In the genomic region with DNA sequence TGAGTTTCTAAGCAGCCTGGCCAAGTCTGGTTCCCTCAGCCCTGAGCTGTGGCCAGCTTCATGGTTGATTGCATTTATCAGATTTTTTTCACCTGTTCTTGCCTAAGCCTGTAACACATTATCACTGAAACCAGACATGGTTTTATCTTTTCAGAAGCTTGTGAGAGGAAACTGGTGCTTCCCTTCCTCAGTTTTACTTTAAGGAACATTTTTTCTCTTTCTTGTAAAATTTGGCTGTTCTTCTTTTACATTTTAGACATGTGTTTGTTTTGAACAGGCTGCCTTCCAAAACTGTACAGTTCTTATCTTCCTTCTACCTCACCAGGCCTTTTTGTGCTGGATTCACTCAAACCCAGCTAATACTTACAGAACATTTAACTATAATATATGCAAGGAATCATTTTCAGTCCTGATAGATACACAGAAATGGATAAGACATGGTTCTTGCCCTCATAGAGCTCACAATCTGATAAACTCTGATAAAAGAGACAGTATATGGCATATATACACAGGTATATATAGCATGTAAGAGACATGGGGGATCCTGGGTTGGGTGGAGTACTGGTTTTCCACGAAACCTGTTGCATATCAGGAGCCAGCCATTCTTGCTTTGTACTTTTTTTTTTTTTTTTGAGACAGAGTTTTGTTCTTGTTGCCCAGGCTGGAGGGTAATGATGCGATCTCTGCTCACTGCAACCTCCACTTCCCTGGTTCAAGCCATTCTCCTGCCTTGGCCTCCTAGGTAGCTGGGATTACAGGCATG, we compare ENCODE assay signal across 1 cellular context.
TF ChIP-seq lines count a peak whose summit lies in the region.

No MANE protein-coding gene starts in this region.

TF ChIP-seq in K562, 482 proteins besides CTCF, POLR2A, EP300 and RAD21 (continued from another document and continues in another):
- TF ChIP-seq, protein P1, sequence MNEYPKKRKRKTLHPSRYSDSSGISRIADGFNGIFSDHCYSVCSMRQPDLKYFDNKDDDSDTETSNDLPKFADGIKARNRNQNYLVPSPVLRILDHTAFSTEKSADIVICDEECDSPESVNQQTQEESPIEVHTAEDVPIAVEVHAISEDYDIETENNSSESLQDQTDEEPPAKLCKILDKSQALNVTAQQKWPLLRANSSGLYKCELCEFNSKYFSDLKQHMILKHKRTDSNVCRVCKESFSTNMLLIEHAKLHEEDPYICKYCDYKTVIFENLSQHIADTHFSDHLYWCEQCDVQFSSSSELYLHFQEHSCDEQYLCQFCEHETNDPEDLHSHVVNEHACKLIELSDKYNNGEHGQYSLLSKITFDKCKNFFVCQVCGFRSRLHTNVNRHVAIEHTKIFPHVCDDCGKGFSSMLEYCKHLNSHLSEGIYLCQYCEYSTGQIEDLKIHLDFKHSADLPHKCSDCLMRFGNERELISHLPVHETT (CRISPR knock-in tag; conservative IDR thresholded peaks at IDR 0.05 in 1 of 2, IDR thresholded peaks at IDR 0.05 in 1 of 2), result peak in 1 of 2 experiments; percentile 71; a peak in 2 of 4 replicates
- TF ChIP-seq SMARCC2 (IDR thresholded peaks at IDR 0.05; ENCODE audit: low read depth) (peak; percentile 99), EHMT2 (IDR thresholded peaks at IDR 0.05) (no peak), COPS2 (conservative IDR thresholded peaks at IDR 0.05) (no peak), ZKSCAN3 (CRISPR knock-in tag; IDR thresholded peaks at IDR 0.05) (no peak), NONO (IDR thresholded peaks at IDR 0.05; ENCODE audit: low read depth in 2 of 2, low read length in 1 of 2) (peak in 1 of 2 experiments; percentile 54; a peak in 1 of 4 replicates), NFATC3 (IDR thresholded peaks at IDR 0.05) (no peak), GMEB1 (CRISPR knock-in tag; IDR thresholded peaks at IDR 0.05) (no peak), ZNF282 (CRISPR knock-in tag; IDR thresholded peaks at IDR 0.05) (no peak), CC2D1A (IDR thresholded peaks at IDR 0.05) (peak; percentile 93), TAF1 (IDR thresholded peaks at IDR 0.05; ENCODE audit: control insufficient read depth, extremely low read depth, insufficient read depth, low read length, severe bottlenecking) (no peak), BACH1 (tag; IDR thresholded peaks at IDR 0.05) (peak; percentile 39; the same call in 1 of the 2 replicates), SOX6 (IDR thresholded peaks at IDR 0.05) (peak; percentile 96), ARID1B (IDR thresholded peaks at IDR 0.05) (peak; percentile 100), FUS (optimal IDR thresholded peaks at IDR 0.05; ENCODE audit: low read depth, low read length) (no peak), CEBPG (CRISPR knock-in tag; IDR thresholded peaks at IDR 0.05) (no peak), CEBPG (tag; conservative IDR thresholded peaks at IDR 0.05 in 1 of 2, IDR thresholded peaks at IDR 0.05 in 1 of 2) (peak; percentile 36 to 56; a peak in 3 of 4 replicates), NCOA2 (IDR thresholded peaks at IDR 0.05; ENCODE audit: partially characterized antibody in 2 of 2) (peak; percentile 4 to 55), BRD4 (IDR thresholded peaks at IDR 0.05) (no peak), ZBTB43 (CRISPR knock-in tag; IDR thresholded peaks at IDR 0.05) (no peak), FIP1L1 (IDR thresholded peaks at IDR 0.05; ENCODE audit: low read depth, low read length, poor library complexity, severe bottlenecking) (no peak), SMARCA5 (IDR thresholded peaks at IDR 0.05) (no peak), FOS (IDR thresholded peaks at IDR 0.05; ENCODE audit: extremely low read depth, insufficient read length) (no peak), RFX5 (IDR thresholded peaks at IDR 0.05; ENCODE audit: low read depth, low read length) (0 out of 2 replicates have a peak, but pooled peaks have one; percentile 26), LEF1 (IDR thresholded peaks at IDR 0.05) (peak; percentile 97), TEAD1 (CRISPR knock-in tag; IDR thresholded peaks at IDR 0.05) (no peak), MTF1 (CRISPR knock-in tag; IDR thresholded peaks at IDR 0.05; ENCODE audit: borderline replicate concordance) (no peak), NEUROD1 (IDR thresholded peaks at IDR 0.05; ENCODE audit: borderline replicate concordance, low read depth, low read length, partially characterized antibody) (peak; percentile 88), MTA2 (IDR thresholded peaks at IDR 0.05; ENCODE audit: low read depth) (peak; percentile 99), STAT6 (CRISPR knock-in tag; IDR thresholded peaks at IDR 0.05) (no peak), ZNF318 (IDR thresholded peaks at IDR 0.05; ENCODE audit: borderline replicate concordance in 1 of 2, low read depth in 1 of 2) (0 out of 4 replicates have a peak, but pooled peaks of 1 of the 2 experiments have one; percentile 34), SMARCA4 (IDR thresholded peaks at IDR 0.05) (peak; percentile 100)
- TF ChIP-seq, protein P2, sequence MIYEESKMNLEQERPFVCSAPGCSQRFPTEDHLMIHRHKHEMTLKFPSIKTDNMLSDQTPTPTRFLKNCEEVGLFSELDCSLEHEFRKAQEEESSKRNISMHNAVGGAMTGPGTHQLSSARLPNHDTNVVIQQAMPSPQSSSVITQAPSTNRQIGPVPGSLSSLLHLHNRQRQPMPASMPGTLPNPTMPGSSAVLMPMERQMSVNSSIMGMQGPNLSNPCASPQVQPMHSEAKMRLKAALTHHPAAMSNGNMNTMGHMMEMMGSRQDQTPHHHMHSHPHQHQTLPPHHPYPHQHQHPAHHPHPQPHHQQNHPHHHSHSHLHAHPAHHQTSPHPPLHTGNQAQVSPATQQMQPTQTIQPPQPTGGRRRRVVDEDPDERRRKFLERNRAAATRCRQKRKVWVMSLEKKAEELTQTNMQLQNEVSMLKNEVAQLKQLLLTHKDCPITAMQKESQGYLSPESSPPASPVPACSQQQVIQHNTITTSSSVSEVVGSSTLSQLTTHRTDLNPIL (CRISPR knock-in tag; IDR thresholded peaks at IDR 0.05), result no peak
- TF ChIP-seq, protein P3, sequence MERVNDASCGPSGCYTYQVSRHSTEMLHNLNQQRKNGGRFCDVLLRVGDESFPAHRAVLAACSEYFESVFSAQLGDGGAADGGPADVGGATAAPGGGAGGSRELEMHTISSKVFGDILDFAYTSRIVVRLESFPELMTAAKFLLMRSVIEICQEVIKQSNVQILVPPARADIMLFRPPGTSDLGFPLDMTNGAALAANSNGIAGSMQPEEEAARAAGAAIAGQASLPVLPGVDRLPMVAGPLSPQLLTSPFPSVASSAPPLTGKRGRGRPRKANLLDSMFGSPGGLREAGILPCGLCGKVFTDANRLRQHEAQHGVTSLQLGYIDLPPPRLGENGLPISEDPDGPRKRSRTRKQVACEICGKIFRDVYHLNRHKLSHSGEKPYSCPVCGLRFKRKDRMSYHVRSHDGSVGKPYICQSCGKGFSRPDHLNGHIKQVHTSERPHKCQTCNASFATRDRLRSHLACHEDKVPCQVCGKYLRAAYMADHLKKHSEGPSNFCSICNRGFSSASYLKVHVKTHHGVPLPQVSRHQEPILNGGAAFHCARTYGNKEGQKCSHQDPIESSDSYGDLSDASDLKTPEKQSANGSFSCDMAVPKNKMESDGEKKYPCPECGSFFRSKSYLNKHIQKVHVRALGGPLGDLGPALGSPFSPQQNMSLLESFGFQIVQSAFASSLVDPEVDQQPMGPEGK (CRISPR knock-in tag; IDR thresholded peaks at IDR 0.05; ENCODE audit: borderline replicate concordance), result no peak
